19 cellular contexts compared by ENCODE assay signal in genomic region chrX:133482345-133483041, GRCh38.
DNase-seq lines count a peak whose midpoint lies in the region; ATAC-seq, FAIRE-seq and TF ChIP-seq lines count a peak whose summit lies in the region.
"Had no signal": no experiment of that assay in that cellular context is flagged by ENCODE, and none has a peak within 500 bp of the region (broad histone marks: within the 10 kb centered on the region; RNA-seq: fewer than 3 reads in every experiment).

No MANE protein-coding gene starts in this region.

- H3K36me3 ChIP-seq in adipocyte (ENCODE audit: control insufficient read depth, insufficient read depth, low read length, severe bottlenecking) (no peaks in the 10 kb centered on the region), pancreas (no peaks in the 10 kb centered on the region), mucosa of descending colon (ENCODE audit: low read depth) (no peaks in the 10 kb centered on the region)
- H3K36me3 ChIP-seq: heart right ventricle, tibial nerve had no signal

- intact Hi-C loops in pancreas (cut with DNase I), result no loop called here
- intact Hi-C loops in mucosa of descending colon (cut with DNase I, micrococcal nuclease), result no loop called here

- H3K4me3 ChIP-seq in adipocyte (ENCODE audit: low read length) (no peak overlapping the region), fibroblast of mammary gland (ENCODE audit: control insufficient read depth, low read depth, low read length) (no peak overlapping the region), pancreas (no peak overlapping the region), mucosa of descending colon (no peak overlapping the region)
- H3K4me3 ChIP-seq: heart right ventricle, tibial nerve had no signal

- no peak overlapping the region for H3K27ac ChIP-seq in pancreas
- H3K27ac ChIP-seq: heart right ventricle, tibial nerve had no signal

- H3K27me3 ChIP-seq in adipocyte (replicated peaks; ENCODE audit: control insufficient read depth, insufficient read depth, low read length) (peaks cover 6% of the 10 kb centered on the region), pancreas (no peaks in the 10 kb centered on the region)
- H3K27me3 ChIP-seq: heart right ventricle had no signal

- ATAC-seq in pancreas (no peak), GM21423 (IDR thresholded peaks at IDR 0.05; ENCODE audit: unreplicated experiment) (no peak), HG02678 (IDR thresholded peaks at IDR 0.05; ENCODE audit: unreplicated experiment) (no peak), mucosa of descending colon (no peak)
- ATAC-seq: heart right ventricle; naive thymus-derived CD8-positive, alpha-beta T cell; stimulated activated memory B cell treated with anti-CD40 and anti-IgM and Interleukin-4, amounts not matched to agents 10 μg/mL and 1 μg/mL and 100 μg/mL, for 72 hours had no signal

- peak overlapping the region; percentile 20 for H3K9ac ChIP-seq in adipocyte (ENCODE audit: low read length)

- H3K9me3 ChIP-seq in adipocyte (ENCODE audit: control insufficient read depth, low read length) (no peaks in the 10 kb centered on the region), pancreas (no peaks in the 10 kb centered on the region), mucosa of descending colon (no peaks in the 10 kb centered on the region)
- H3K9me3 ChIP-seq: heart right ventricle, tibial nerve had no signal

- peaks cover 11% of the 10 kb centered on the region for H3K4me1 ChIP-seq in adipocyte (ENCODE audit: control insufficient read depth, insufficient read depth, low read length)
- H3K4me1 ChIP-seq in pancreas, result no peaks in the 10 kb centered on the region
- no peaks in the 10 kb centered on the region for H3K4me1 ChIP-seq in mucosa of descending colon (ENCODE audit: low read depth)
- H3K4me1 ChIP-seq: heart right ventricle, tibial nerve had no signal

- peak; percentile 47 for FAIRE-seq in pancreas (lab: Jason Lieb, UNC)

- DNase-seq in AG09319 (ENCODE audit: extremely low read depth, low read depth), result peak; percentile 19
- DNase-seq in adipocyte (ENCODE audit: low read depth), result peak; percentile 79
- DNase-seq in fibroblast of mammary gland (ENCODE audit: low read depth), result peak; percentile 85
- no peak for DNase-seq in pancreas
- DNase-seq in activated gamma-delta T cell treated with Interleukin-2 at 50 U/mL for 16 hours, result no peak
- DNase-seq in mucosa of descending colon, result no peak
- DNase-seq: activated CD4-positive, alpha-beta T cell treated with anti-CD3 and anti-CD28 coated beads, Interleukin-2, amount 10 ng/mL, durations not matched to agents 7 days and 5 days; activated naive CD4-positive, alpha-beta T cell treated with anti-CD3 and anti-CD28 coated beads, Interleukin-2, amount 10 ng/mL, durations not matched to agents 7 days and 5 days; CD4-positive, alpha-beta memory T cell; DMS79 treated with DMSO at 0.1 percent for 48 hours; H9; heart right ventricle; naive thymus-derived CD8-positive, alpha-beta T cell; NCI-H1930; NCI-H510A had no signal

- 62 to 73% methylated on average over 6 of the region's 6 CpGs for WGBS in pancreas, 2 donors

- no peak for TF ChIP-seq CTCF in AG09319 (IDR thresholded peaks at IDR 0.05; ENCODE audit: low read depth, low read length)
- TF ChIP-seq CTCF in fibroblast of mammary gland (conservative IDR thresholded peaks at IDR 0.05; ENCODE audit: control insufficient read depth, insufficient read depth, low read depth, low read length), result no peak
- TF ChIP-seq CTCF in pancreas (IDR thresholded peaks at IDR 0.05), result no peak
- TF ChIP-seq CTCF in mucosa of descending colon (IDR thresholded peaks at IDR 0.05), result no peak

Comparison
In these comparisons a context has a peak if more than half of its experiments do, and no peak if none do; other contexts are left out.
1. DNase-seq: peak in AG09319 (single experiment), adipocyte (single experiment) and fibroblast of mammary gland (single experiment); none in pancreas (0 of 6), activated gamma-delta T cell treated with Interleukin-2 at 50 U/mL for 16 hours (single experiment) and mucosa of descending colon (0 of 3).